9 cellular contexts compared by ENCODE assay signal in the genomic region with DNA sequence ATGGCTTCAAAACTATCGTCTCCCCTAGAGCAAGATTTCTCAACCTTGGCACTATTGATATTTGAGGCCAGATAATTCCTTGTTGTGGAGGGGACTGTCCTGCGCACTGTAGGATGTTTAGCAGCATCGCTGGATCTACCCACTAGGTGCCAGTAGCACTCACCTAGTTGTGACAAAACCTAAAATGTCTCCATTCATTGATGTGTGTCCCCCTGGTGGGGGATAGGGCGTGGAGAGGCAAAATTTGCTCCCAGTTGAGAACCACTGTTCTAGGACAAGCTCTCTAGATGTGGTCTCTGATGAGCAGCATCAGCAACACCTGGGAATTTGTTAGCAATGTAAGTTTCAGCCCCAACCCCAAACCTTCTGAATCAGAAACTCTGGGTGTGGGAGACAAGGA.
DNase-seq lines count a peak whose midpoint lies in the region; ATAC-seq and TF ChIP-seq lines count a peak whose summit lies in the region.
"Had no signal": no experiment of that assay in that cellular context is flagged by ENCODE, and none has a peak within 500 bp of the region (broad histone marks: within the 10 kb centered on the region; RNA-seq: fewer than 3 reads in every experiment).

No MANE protein-coding gene starts in this region.

- ATAC-seq in activated B cell treated with CpG ODN at 0.5 μM for 24 hours (ENCODE audit: low read depth) (peak; percentile 34), HG03457 (IDR thresholded peaks at IDR 0.05; ENCODE audit: unreplicated experiment) (no peak)

- peak; percentile 30 for TF ChIP-seq CTCF in AG10803 (conservative IDR thresholded peaks at IDR 0.05; ENCODE audit: low read length)
- TF ChIP-seq CTCF in activated B cell treated with CpG ODN at 0.5 μM for 24 hours (IDR thresholded peaks at IDR 0.05) = no peak

- intact Hi-C loops in activated B cell treated with CpG ODN at 0.5 μM for 24 hours (cut with micrococcal nuclease) = loop anchor here (1.0 to 10.0 kb wide), 4 partner anchors 165 to 366 kb away; a partner anchor contains a TSS

- no peaks in the 10 kb centered on the region for H3K27me3 Mint-ChIP-seq in activated B cell treated with CpG ODN at 0.5 μM for 24 hours
- H3K27me3 Mint-ChIP-seq: dendritic cell treated with granulocyte-macrophage colony-stimulating factor and Interleukin-4, amounts not matched to agents 40 ng/mL and 50 ng/mL, for 4 days had no signal

- H3K4me3 Mint-ChIP-seq in activated B cell treated with CpG ODN at 0.5 μM for 24 hours = no peak overlapping the region
- H3K4me3 Mint-ChIP-seq: dendritic cell treated with granulocyte-macrophage colony-stimulating factor and Interleukin-4, amounts not matched to agents 40 ng/mL and 50 ng/mL, for 4 days had no signal

- no peak overlapping the region for H3K27ac Mint-ChIP-seq in activated B cell treated with CpG ODN at 0.5 μM for 24 hours
- H3K27ac Mint-ChIP-seq: dendritic cell treated with granulocyte-macrophage colony-stimulating factor and Interleukin-4, amounts not matched to agents 40 ng/mL and 50 ng/mL, for 4 days had no signal

- CTCF ChIA-PET in activated B cell treated with CpG ODN at 0.5 μM for 24 hours (lab: Charles Lee) = interaction anchor here (0.9 to 1.0 kb wide), 3 partner anchors 131 to 367 kb away, joined by 4 read pairs; no protein-coding TSS in a partner anchor

- DNase-seq in AG10803 (ENCODE audit: low read depth) = no peak
- DNase-seq in H4 (ENCODE audit: low spot score) = peak; percentile 11
- DNase-seq in activated B cell treated with CpG ODN at 0.5 μM for 24 hours = no peak
- DNase-seq in iPS DF 4.7 (ENCODE audit: extremely low read depth, low spot score) = peak; percentile 41
- no peak for DNase-seq in A172 (ENCODE audit: low spot score)
- DNase-seq in effector CD4-positive, alpha-beta T cell = no peak
- DNase-seq in NCI-H774 (lab: John Stamatoyannopoulos, UW) = no peak

- H3K36me3 Mint-ChIP-seq in activated B cell treated with CpG ODN at 0.5 μM for 24 hours (ENCODE audit: low read depth) = peaks cover 14% of the 10 kb centered on the region

- POLR2A ChIA-PET in activated B cell treated with CpG ODN at 0.5 μM for 24 hours (lab: Charles Lee) = no interaction called here

- H3K9me3 Mint-ChIP-seq in activated B cell treated with CpG ODN at 0.5 μM for 24 hours = peaks cover 4% of the 10 kb centered on the region

- no peak overlapping the region for H3K4me3 ChIP-seq in AG10803 (ENCODE audit: low read length)

- peaks cover 10% of the 10 kb centered on the region for H3K4me1 Mint-ChIP-seq in activated B cell treated with CpG ODN at 0.5 μM for 24 hours

Comparison
In these comparisons a context has a peak if more than half of its experiments do, and no peak if none do; other contexts are left out.
1. DNase-seq: peak in H4 (single experiment) and iPS DF 4.7 (single experiment); none in AG10803 (single experiment), activated B cell treated with CpG ODN at 0.5 μM for 24 hours (single experiment), A172 (single experiment), effector CD4-positive, alpha-beta T cell (single experiment) and NCI-H774 (single experiment).